ENCODE assay signal across 22 cellular contexts in the genomic region with DNA sequence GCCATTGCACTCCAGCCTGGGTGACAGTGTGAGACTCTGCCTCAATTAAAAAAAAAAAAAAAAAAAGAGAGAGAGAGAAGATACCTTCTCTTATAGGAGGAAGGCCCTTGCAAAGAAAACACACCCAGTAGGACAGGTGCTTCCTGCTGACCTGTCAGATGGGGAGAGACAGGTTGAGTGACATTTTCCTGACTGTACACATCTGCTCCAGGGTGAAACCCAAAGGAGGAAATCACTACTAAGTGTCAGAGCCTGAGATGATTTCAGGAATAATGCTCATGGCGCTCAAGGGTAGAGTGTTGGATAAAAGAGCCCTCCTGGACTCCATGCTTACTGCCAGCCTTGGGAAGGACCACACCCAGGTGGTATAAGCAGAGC.
"Had no signal": no experiment of that assay in that cellular context is flagged by ENCODE, and none has a peak within 500 bp of the region (broad histone marks: within the 10 kb centered on the region; RNA-seq: fewer than 3 reads in every experiment).

No MANE protein-coding gene starts in this region.

- H3K36me3 ChIP-seq: esophagus muscularis mucosa, gastroesophageal sphincter, heart left ventricle, neutrophil, pancreas, vagina had no signal

- H3K9me3 ChIP-seq: esophagus muscularis mucosa, gastroesophageal sphincter, neutrophil, pancreas, tibial nerve, vagina had no signal

- ATAC-seq: activated T-cell treated with anti-CD3 and anti-CD28 coated beads, Interleukin-2, amount 50 U/mL, for 4 hours; gastroesophageal sphincter; heart left ventricle; left ventricle myocardium superior; natural killer cell treated with Interleukin-12 subunit alpha and Interleukin-12 subunit beta and Interleukin-15 and Interleukin-18, amount 100 ng/mL, for 72 hours; pancreas; right cardiac atrium; WTC11 had no signal

- H3K27me3 ChIP-seq: esophagus muscularis mucosa, gastroesophageal sphincter, heart left ventricle, neutrophil, pancreas, tibial nerve, vagina had no signal

- H3K4me3 ChIP-seq: esophagus muscularis mucosa, gastroesophageal sphincter, heart left ventricle, pancreas, tibial nerve, vagina had no signal

- DNase-seq: activated CD8-positive, alpha-beta memory T cell treated with anti-CD3 and anti-CD28 coated beads, Interleukin-2, amount 50 U/mL, for 48 hours; activated naive CD4-positive, alpha-beta T cell treated with Interleukin-2 at 50 U/mL for 16 hours; activated naive CD8-positive, alpha-beta T cell treated with anti-CD3 and anti-CD28 coated beads, Interleukin-2, amount 10 ng/mL, durations not matched to agents 7 days and 5 days; activated T-cell treated with anti-CD3 and anti-CD28 coated beads, Interleukin-2, amount 50 U/mL, for 4 hours; amniotic stem cell; cerebellar nuclear complex; cortex of kidney; effector CD4-positive, alpha-beta T cell; heart left ventricle; left ventricle myocardium superior; pancreas; right cardiac atrium; stimulated activated CD4-positive, alpha-beta T cell treated with anti-CD3 and anti-CD28 coated beads, Interleukin-12 subunit alpha, Interleukin-12 subunit beta, amount 100 ng/mL, for 4 hours; substantia nigra; T1000 had no signal
